In the genomic region with DNA sequence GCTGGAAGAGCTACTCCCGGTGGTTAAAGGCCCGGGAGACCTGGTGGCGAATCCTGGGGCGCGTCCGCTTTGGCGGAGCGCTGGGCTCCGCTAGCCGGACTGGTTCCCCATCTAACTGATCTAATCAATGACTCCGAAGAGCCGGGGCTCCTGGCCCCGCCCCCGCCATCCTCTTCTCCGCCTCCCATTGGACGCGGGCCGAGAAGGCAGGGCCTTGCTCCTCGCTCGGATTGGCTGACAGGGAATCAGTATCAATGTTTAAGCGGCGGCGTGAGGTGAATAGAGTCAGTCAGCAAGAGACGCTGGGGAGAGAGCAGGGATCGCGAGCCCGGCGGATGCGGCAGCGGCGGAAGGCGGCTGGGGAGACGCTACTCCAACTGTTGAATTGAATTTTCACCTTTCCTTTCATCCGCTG, we compare ENCODE assay signal across 9 cellular contexts. TPM values are rescaled to one million over a fixed set of nuclear protein-coding genes. Genes with fewer than 3 reads are reported as not detected.
A peak's percentile ranks its signal among the peaks of the same experiment; 100 is the strongest.
DNase-seq lines count a peak whose midpoint lies in the region; ATAC-seq and TF ChIP-seq lines count a peak whose summit lies in the region.
"Had no signal": no experiment of that assay in that cellular context is flagged by ENCODE, and none has a peak within 500 bp of the region (broad histone marks: within the 10 kb centered on the region; RNA-seq: fewer than 3 reads in every experiment).

No MANE protein-coding gene starts in this region.

- ATAC-seq in sciatic nerve, result peak; percentile 83
- ATAC-seq in GM19351 (IDR thresholded peaks at IDR 0.05; ENCODE audit: unreplicated experiment), result no peak
- ATAC-seq in GM19328 (IDR thresholded peaks at IDR 0.05; ENCODE audit: unreplicated experiment), result no peak

- H3K4me3 ChIP-seq in HEK293 (ENCODE audit: low read depth, low read length), result peak overlapping the region; percentile 72
- peak overlapping the region in 3 of 4 donors; percentile 6 to 49 (median 35) for H3K4me3 ChIP-seq in Peyer's patch
- peak overlapping the region; percentile 74 for H3K4me3 ChIP-seq in iPS-18c (ENCODE audit: insufficient read depth, low read depth, low read length)

- no peak overlapping the region for H3K27ac ChIP-seq in HEK293 (ENCODE audit: extremely low read depth, low read depth, low read length)
- no peak overlapping the region for H3K27ac ChIP-seq in Peyer's patch
- H3K27ac ChIP-seq in caudate nucleus (ENCODE audit: low read depth, low read length), result peak overlapping the region; percentile 88
- H3K27ac ChIP-seq: epithelial cell of prostate had no signal

- intact Hi-C loops in sciatic nerve (cut with DNase I), result no loop called here

- peaks cover 0 to 16% of the 10 kb centered on the region in 2 experiments; a peak in 1 of 3 replicates for H3K36me3 ChIP-seq in HEK293 (ENCODE audit: control insufficient read depth in 2 of 2, insufficient read depth in 1 of 2, low read length in 2 of 2)
- H3K36me3 ChIP-seq in Peyer's patch, result no peaks in the 10 kb centered on the region

- TF ChIP-seq POLR2A in Peyer's patch (IDR thresholded peaks at IDR 0.05), result no peak

- H3K27me3 ChIP-seq in Peyer's patch, result peaks cover 0 to 22% of the 10 kb centered on the region in 2 donors

- H3K4me1 ChIP-seq in HEK293 (ENCODE audit: control insufficient read depth, insufficient read depth, low read length), result no peaks in the 10 kb centered on the region
- peaks cover 0 to 17% (median 0%) of the 10 kb centered on the region in 4 donors for H3K4me1 ChIP-seq in Peyer's patch

- H3K9me3 ChIP-seq in HEK293 (ENCODE audit: control insufficient read depth, insufficient read depth, low read depth, low read length) (no peaks in the 10 kb centered on the region), Peyer's patch (peaks cover 0 to 5% (median 0%) of the 10 kb centered on the region in 4 donors), iPS-18c (ENCODE audit: control insufficient read depth, insufficient read depth, low read length) (no peaks in the 10 kb centered on the region)

- TF ChIP-seq CTCF in HEK293 (tag by site-specific recombination; IDR thresholded peaks at IDR 0.05) (no peak), Peyer's patch (IDR thresholded peaks at IDR 0.05) (no peak)

- CTCF ChIA-PET in HEK293 (lab: Yijun Ruan, JAX), result interaction anchor here (0.6 to 0.7 kb wide), 2 partner anchors 129 to 599 kb away, joined by 3 read pairs; no protein-coding TSS in a partner anchor

- DNase-seq in Ammon's horn (ENCODE audit: low spot score) (peak; percentile 99), Peyer's patch (peak in 2 of 3 donors; percentile 58 to 68), caudate nucleus (lab: John Stamatoyannopoulos, UW) (peak; percentile 57 to 99 (median 97)), sciatic nerve (ENCODE audit: low spot score) (peak; percentile 87)

- POLR2A ChIA-PET in HEK293 (lab: Yijun Ruan, JAX), result interaction anchor here (0.6 kb wide), 1 partner anchor 12 kb away, joined by 3 read pairs; no protein-coding TSS in a partner anchor

TF ChIP-seq in HEK293, 187 proteins besides CTCF, POLR2A, EP300 and RAD21:
- TF ChIP-seq SCRT2 (tag by site-specific recombination; IDR thresholded peaks at IDR 0.05), result peak; percentile 85
- no peak for TF ChIP-seq ZNF24 (tag by site-specific recombination; IDR thresholded peaks at IDR 0.05)
- TF ChIP-seq ZBTB17 (tag by site-specific recombination; IDR thresholded peaks at IDR 0.05), result peak; percentile 77
- TF ChIP-seq SP2 (tag by site-specific recombination; IDR thresholded peaks at IDR 0.05), result peak; percentile 58
- peak; percentile 27; the same call in 1 of the 2 replicates for TF ChIP-seq SP3 (tag by site-specific recombination; IDR thresholded peaks at IDR 0.05)

RNA-seq across cellular contexts. Expression of a gene that starts 1.7 kb away (rescaled TPM):
- total RNA-seq in Peyer's patch, result 1 to 10 TPM in 3 of 4 donors, under 1 TPM in 1; 0.88 to 4.1 (median 1.8) TPM
- 8.0 TPM for total RNA-seq in sciatic nerve
